In genomic region chr6:30614044-30614842, GRCh38 we compare ENCODE assay signal across 8 cellular contexts. TPM values are rescaled to one million over a fixed set of nuclear protein-coding genes. Genes with fewer than 3 reads are reported as not detected.
A peak's percentile ranks its signal among the peaks of the same experiment; 100 is the strongest.
DNase-seq lines count a peak whose midpoint lies in the region; ATAC-seq, FAIRE-seq and TF ChIP-seq lines count a peak whose summit lies in the region.

No MANE protein-coding gene starts in this region.

- peaks cover 8% of the 10 kb centered on the region for H4K20me1 ChIP-seq in keratinocyte (ENCODE audit: control insufficient read depth, extremely low read depth, insufficient read depth, low read length)

- CTCF ChIA-PET in activated CD4-positive, alpha-beta T cell treated with anti-CD3 and anti-CD28 coated beads, Interleukin-2, amount 10 ng/mL, durations not matched to agents 7 days and 5 days (lab: Charles Lee), result interaction anchor here (0.6 to 3.3 kb wide), 20 partner anchors 8 to 1464 kb away, joined by 3 to 18 read pairs (median 5); no protein-coding TSS in a partner anchor
- CTCF ChIA-PET in activated CD8-positive, alpha-beta T cell treated with anti-CD3 and anti-CD28 coated beads, Interleukin-2, amount 10 ng/mL, durations not matched to agents 7 days and 5 days (lab: Charles Lee), result interaction anchor here (0.7 to 3.5 kb wide), 20 partner anchors 10 to 131 kb away, joined by 3 to 30 read pairs (median 4); partner anchors contain the start of genes ATAT1 and DHX16

- ATAC-seq in activated CD8-positive, alpha-beta T cell treated with anti-CD3 and anti-CD28 coated beads, Interleukin-2, amount 10 ng/mL, durations not matched to agents 7 days and 5 days, result no peak
- no peak for ATAC-seq in activated CD4-positive, CD25-positive, alpha-beta regulatory T cell treated with anti-CD3 and anti-CD28 coated beads, Interleukin-2, amount 50 U/mL, for 24 hours
- no peak for ATAC-seq in HG02981 (IDR thresholded peaks at IDR 0.05; ENCODE audit: unreplicated experiment)

- no peaks in the 10 kb centered on the region for H3K9me3 ChIP-seq in keratinocyte (ENCODE audit: control insufficient read depth, low read depth, low read length)

- peaks cover 67% of the 10 kb centered on the region for H3K36me3 Mint-ChIP-seq in activated CD4-positive, alpha-beta T cell treated with anti-CD3 and anti-CD28 coated beads, Interleukin-2, amount 10 ng/mL, durations not matched to agents 7 days and 5 days (ENCODE audit: low read depth)
- H3K36me3 Mint-ChIP-seq in activated CD8-positive, alpha-beta T cell treated with anti-CD3 and anti-CD28 coated beads, Interleukin-2, amount 10 ng/mL, durations not matched to agents 7 days and 5 days (ENCODE audit: low read depth), result peaks cover 80% of the 10 kb centered on the region

- H3K9ac ChIP-seq in keratinocyte (ENCODE audit: control insufficient read depth, extremely low read depth, insufficient read depth, low read length), result peak overlapping the region; percentile 98

- peak overlapping the region; percentile 98 for H3K4me3 Mint-ChIP-seq in activated CD4-positive, alpha-beta T cell treated with anti-CD3 and anti-CD28 coated beads, Interleukin-2, amount 10 ng/mL, durations not matched to agents 7 days and 5 days
- peak overlapping the region; percentile 93 for H3K4me3 Mint-ChIP-seq in activated CD8-positive, alpha-beta T cell treated with anti-CD3 and anti-CD28 coated beads, Interleukin-2, amount 10 ng/mL, durations not matched to agents 7 days and 5 days

- peak overlapping the region; percentile 100 for H3K4me2 ChIP-seq in keratinocyte (ENCODE audit: control insufficient read depth, extremely low read depth, insufficient read depth, low read depth, low read length)

- no peak overlapping the region for H2AFZ ChIP-seq in keratinocyte (ENCODE audit: control insufficient read depth, low read length)

- H3K4me1 Mint-ChIP-seq in activated CD4-positive, alpha-beta T cell treated with anti-CD3 and anti-CD28 coated beads, Interleukin-2, amount 10 ng/mL, durations not matched to agents 7 days and 5 days, result peaks cover 62% of the 10 kb centered on the region
- H3K4me1 Mint-ChIP-seq in activated CD8-positive, alpha-beta T cell treated with anti-CD3 and anti-CD28 coated beads, Interleukin-2, amount 10 ng/mL, durations not matched to agents 7 days and 5 days (ENCODE audit: low read depth), result peaks cover 55% of the 10 kb centered on the region

- no peak for TF ChIP-seq CTCF in keratinocyte (optimal IDR thresholded peaks at IDR 0.05 in 1 of 3, IDR thresholded peaks at IDR 0.05 in 1 of 3, conservative IDR thresholded peaks at IDR 0.05 in 1 of 3; ENCODE audit: extremely low read depth in 1 of 3, insufficient read depth in 2 of 3, low read length in 3 of 3)

- H3K9me3 Mint-ChIP-seq in activated CD4-positive, alpha-beta T cell treated with anti-CD3 and anti-CD28 coated beads, Interleukin-2, amount 10 ng/mL, durations not matched to agents 7 days and 5 days, result no peaks in the 10 kb centered on the region
- no peaks in the 10 kb centered on the region for H3K9me3 Mint-ChIP-seq in activated CD8-positive, alpha-beta T cell treated with anti-CD3 and anti-CD28 coated beads, Interleukin-2, amount 10 ng/mL, durations not matched to agents 7 days and 5 days (ENCODE audit: insufficient read depth)

- H3K79me2 ChIP-seq in keratinocyte (ENCODE audit: control insufficient read depth, insufficient read depth, low read length), result peaks cover 48% of the 10 kb centered on the region

- no peak for FAIRE-seq in keratinocyte (lab: Jason Lieb, UNC)

- H3K27me3 Mint-ChIP-seq in activated CD4-positive, alpha-beta T cell treated with anti-CD3 and anti-CD28 coated beads, Interleukin-2, amount 10 ng/mL, durations not matched to agents 7 days and 5 days, result peaks cover 2% of the 10 kb centered on the region
- H3K27me3 Mint-ChIP-seq in activated CD8-positive, alpha-beta T cell treated with anti-CD3 and anti-CD28 coated beads, Interleukin-2, amount 10 ng/mL, durations not matched to agents 7 days and 5 days (ENCODE audit: low read depth), result peaks cover 2% of the 10 kb centered on the region

- dilution Hi-C loops in keratinocyte (cut with MboI; ENCODE audit: extremely low pct_ligation_motif_present, low sequenced_read_pairs), result no loop called here

- H3K4me3 ChIP-seq in keratinocyte (ENCODE audit: control insufficient read depth in 2 of 3, extremely low read depth in 1 of 3, insufficient read depth in 2 of 3, low read depth in 1 of 3, low read length in 3 of 3), result peak overlapping the region; percentile 2 to 89 (median 56)

- peak overlapping the region; percentile 100 for H3K27ac Mint-ChIP-seq in activated CD4-positive, alpha-beta T cell treated with anti-CD3 and anti-CD28 coated beads, Interleukin-2, amount 10 ng/mL, durations not matched to agents 7 days and 5 days
- peak overlapping the region; percentile 98 for H3K27ac Mint-ChIP-seq in activated CD8-positive, alpha-beta T cell treated with anti-CD3 and anti-CD28 coated beads, Interleukin-2, amount 10 ng/mL, durations not matched to agents 7 days and 5 days

- H3K27me3 ChIP-seq in keratinocyte (ENCODE audit: control insufficient read depth, extremely low read depth, insufficient read depth, low read length), result no peaks in the 10 kb centered on the region

- peaks cover 5 to 33% of the 10 kb centered on the region in 2 experiments for H3K36me3 ChIP-seq in keratinocyte (ENCODE audit: control insufficient read depth in 2 of 2, extremely low read depth in 1 of 2, insufficient read depth in 2 of 2, low read length in 2 of 2)

- DNase-seq in activated CD4-positive, alpha-beta T cell treated with anti-CD3 and anti-CD28 coated beads, Interleukin-2, amount 10 ng/mL, durations not matched to agents 7 days and 5 days, result no peak
- DNase-seq in activated CD4-positive, alpha-beta T cell treated with anti-CD3 and anti-CD28 coated beads for 48 hours, result no peak
- no peak for DNase-seq in activated CD8-positive, alpha-beta T cell treated with anti-CD3 and anti-CD28 coated beads, Interleukin-2, amount 10 ng/mL, durations not matched to agents 7 days and 5 days
- DNase-seq in keratinocyte (ENCODE audit: low read depth, low spot score), result no peak
- no peak for DNase-seq in cerebellum (ENCODE audit: low spot score)

- peaks cover 3% of the 10 kb centered on the region for H3K9me1 ChIP-seq in keratinocyte (ENCODE audit: control insufficient read depth, extremely low read depth, insufficient read depth, low read length)

- peak overlapping the region; percentile 97 for H3K27ac ChIP-seq in keratinocyte (ENCODE audit: control insufficient read depth, insufficient read depth, low read length)
- H3K27ac ChIP-seq in temporal lobe (ENCODE audit: low read depth, low read length), result peak overlapping the region; percentile 83

- peaks cover 24% of the 10 kb centered on the region for H3K4me1 ChIP-seq in keratinocyte (ENCODE audit: control insufficient read depth, extremely low read depth, insufficient read depth, low read length)

- POLR2A ChIA-PET in activated CD4-positive, alpha-beta T cell treated with anti-CD3 and anti-CD28 coated beads, Interleukin-2, amount 10 ng/mL, durations not matched to agents 7 days and 5 days (lab: Charles Lee), result interaction anchor here (0.6 to 1.0 kb wide), 9 partner anchors 9 to 850 kb away, joined by 3 to 7 read pairs (median 4); partner anchors contain the start of genes ABCF1 and MDC1
- POLR2A ChIA-PET in activated CD8-positive, alpha-beta T cell treated with anti-CD3 and anti-CD28 coated beads, Interleukin-2, amount 10 ng/mL, durations not matched to agents 7 days and 5 days (lab: Charles Lee), result interaction anchor here (0.6 to 4.7 kb wide), 25 partner anchors 8 to 927 kb away, joined by 3 to 60 read pairs (median 12); partner anchors contain the start of genes ABCF1, C6orf136, DDX39B and DHX16

RNA-seq across cellular contexts. Expression of gene PPP1R10, which starts 2.8 kb away (rescaled TPM):
- 100 to 1,000 TPM in 1 of 2 experiments, 10 to 100 TPM in 1; 99.1 to 117 TPM for total RNA-seq in activated CD4-positive, alpha-beta T cell treated with anti-CD3 and anti-CD28 coated beads, Interleukin-2, amount 10 ng/mL, durations not matched to agents 7 days and 5 days
- 10 to 100 TPM; 92.8 to 99.7 TPM for total RNA-seq in activated CD8-positive, alpha-beta T cell treated with anti-CD3 and anti-CD28 coated beads, Interleukin-2, amount 10 ng/mL, durations not matched to agents 7 days and 5 days
- polyA plus RNA-seq in keratinocyte, result 25.3 to 36.6 TPM (median 30.0 TPM) in 3 replicates
- polyA plus RNA-seq in keratinocyte (2011; ENCODE audit: low read depth), result 40.6 TPM
- 13.9 and 24.0 TPM in 2 replicates for polyA plus RNA-seq in keratinocyte (2011; cell fraction: cytosol; rRNA removed)
- 104 and 135 TPM in 2 replicates for polyA plus RNA-seq in keratinocyte (2011; cell fraction: nucleus; rRNA removed)
- polyA plus RNA-seq in keratinocyte (2012; ENCODE audit: low replicate concordance), result 25.5 and 44.1 TPM in 2 replicates
- 43.2 to 78.2 TPM (median 76.0 TPM) in 3 replicates for polyA minus RNA-seq in keratinocyte
- 21.7 TPM for polyA minus RNA-seq in keratinocyte (2011; cell fraction: cytosol; rRNA and poly(A)+ RNA removed)
- polyA minus RNA-seq in keratinocyte (2011; cell fraction: nucleus; rRNA and poly(A)+ RNA removed), result 79.1 and 175 TPM in 2 replicates
- total RNA-seq in temporal lobe, result 17.7 TPM
- 26.9 TPM for total RNA-seq in cerebellum

RNA-seq across cellular contexts. Expression of gene MRPS18B, which starts 3.4 kb away (rescaled TPM):
- 10 to 100 TPM; 41.4 to 44.4 TPM for total RNA-seq in activated CD4-positive, alpha-beta T cell treated with anti-CD3 and anti-CD28 coated beads, Interleukin-2, amount 10 ng/mL, durations not matched to agents 7 days and 5 days
- 10 to 100 TPM; 43.2 to 43.6 TPM for total RNA-seq in activated CD8-positive, alpha-beta T cell treated with anti-CD3 and anti-CD28 coated beads, Interleukin-2, amount 10 ng/mL, durations not matched to agents 7 days and 5 days
- polyA plus RNA-seq in keratinocyte, result 55.0 to 74.6 TPM (median 59.8 TPM) in 3 replicates
- polyA plus RNA-seq in keratinocyte (2011; ENCODE audit: low read depth), result 35.4 TPM
- polyA plus RNA-seq in keratinocyte (2011; cell fraction: cytosol; rRNA removed), result 53.6 and 56.9 TPM in 2 replicates
- polyA plus RNA-seq in keratinocyte (2011; cell fraction: nucleus; rRNA removed), result 48.9 and 52.9 TPM in 2 replicates
- polyA plus RNA-seq in keratinocyte (2012; ENCODE audit: low replicate concordance), result 44.2 and 47.0 TPM in 2 replicates
- 37.1 to 54.6 TPM (median 42.7 TPM) in 3 replicates for polyA minus RNA-seq in keratinocyte
- 23.8 TPM for polyA minus RNA-seq in keratinocyte (2011; cell fraction: cytosol; rRNA and poly(A)+ RNA removed)
- 18.6 and 29.6 TPM in 2 replicates for polyA minus RNA-seq in keratinocyte (2011; cell fraction: nucleus; rRNA and poly(A)+ RNA removed)
- total RNA-seq in temporal lobe, result 23.6 TPM
- 51.7 TPM for total RNA-seq in cerebellum

RNA-seq across cellular contexts. Expression of gene ATAT1, which starts 12.4 kb away (rescaled TPM):
- 1 to 10 TPM; 8.3 to 9.7 TPM for total RNA-seq in activated CD4-positive, alpha-beta T cell treated with anti-CD3 and anti-CD28 coated beads, Interleukin-2, amount 10 ng/mL, durations not matched to agents 7 days and 5 days
- total RNA-seq in activated CD8-positive, alpha-beta T cell treated with anti-CD3 and anti-CD28 coated beads, Interleukin-2, amount 10 ng/mL, durations not matched to agents 7 days and 5 days, result 10 to 100 TPM in 1 of 2 experiments, 1 to 10 TPM in 1; 10.0 to 10.5 TPM
- 3.8 to 6.0 TPM (median 5.4 TPM) in 3 replicates for polyA plus RNA-seq in keratinocyte
- 5.3 TPM for polyA plus RNA-seq in keratinocyte (2011; ENCODE audit: low read depth)
- 2.9 and 3.8 TPM in 2 replicates for polyA plus RNA-seq in keratinocyte (2011; cell fraction: cytosol; rRNA removed)
- 28.7 TPM in 2 replicates for polyA plus RNA-seq in keratinocyte (2011; cell fraction: nucleus; rRNA removed)
- 4.8 and 5.3 TPM in 2 replicates for polyA plus RNA-seq in keratinocyte (2012; ENCODE audit: low replicate concordance)
- polyA minus RNA-seq in keratinocyte, result 1.4 to 5.8 TPM (median 5.5 TPM) in 3 replicates
- 1.3 TPM for polyA minus RNA-seq in keratinocyte (2011; cell fraction: cytosol; rRNA and poly(A)+ RNA removed)
- 3.7 and 5.4 TPM in 2 replicates for polyA minus RNA-seq in keratinocyte (2011; cell fraction: nucleus; rRNA and poly(A)+ RNA removed)
- total RNA-seq in temporal lobe, result 60.2 TPM
- 58.2 TPM for total RNA-seq in cerebellum

RNA-seq across cellular contexts. Expression of gene C6orf136, which starts 32.7 kb away (rescaled TPM):
- 10 to 100 TPM; 23.2 to 23.9 TPM for total RNA-seq in activated CD4-positive, alpha-beta T cell treated with anti-CD3 and anti-CD28 coated beads, Interleukin-2, amount 10 ng/mL, durations not matched to agents 7 days and 5 days
- total RNA-seq in activated CD8-positive, alpha-beta T cell treated with anti-CD3 and anti-CD28 coated beads, Interleukin-2, amount 10 ng/mL, durations not matched to agents 7 days and 5 days, result 10 to 100 TPM; 31.6 to 40.1 TPM
- polyA plus RNA-seq in keratinocyte, result 6.7 to 8.7 TPM (median 7.8 TPM) in 3 replicates
- polyA plus RNA-seq in keratinocyte (2011; ENCODE audit: low read depth), result 20.8 TPM
- 8.2 and 8.4 TPM in 2 replicates for polyA plus RNA-seq in keratinocyte (2011; cell fraction: cytosol; rRNA removed)
- polyA plus RNA-seq in keratinocyte (2011; cell fraction: nucleus; rRNA removed), result 16.8 and 19.2 TPM in 2 replicates
- 11.1 and 21.4 TPM in 2 replicates for polyA plus RNA-seq in keratinocyte (2012; ENCODE audit: low replicate concordance)
- 12.0 to 16.0 TPM (median 13.8 TPM) in 3 replicates for polyA minus RNA-seq in keratinocyte
- polyA minus RNA-seq in keratinocyte (2011; cell fraction: cytosol; rRNA and poly(A)+ RNA removed), result 5.6 TPM
- 2.3 and 3.5 TPM in 2 replicates for polyA minus RNA-seq in keratinocyte (2011; cell fraction: nucleus; rRNA and poly(A)+ RNA removed)
- 11.6 TPM for total RNA-seq in temporal lobe
- total RNA-seq in cerebellum, result 8.4 TPM

RNA-seq across cellular contexts. Expression of gene ABCF1, which starts 43.0 kb away (rescaled TPM):
- 10 to 100 TPM; 72.2 to 78.0 TPM for total RNA-seq in activated CD4-positive, alpha-beta T cell treated with anti-CD3 and anti-CD28 coated beads, Interleukin-2, amount 10 ng/mL, durations not matched to agents 7 days and 5 days
- total RNA-seq in activated CD8-positive, alpha-beta T cell treated with anti-CD3 and anti-CD28 coated beads, Interleukin-2, amount 10 ng/mL, durations not matched to agents 7 days and 5 days, result 10 to 100 TPM; 72.2 to 79.6 TPM
- 22.6 to 67.1 TPM (median 30.0 TPM) in 3 replicates for polyA plus RNA-seq in keratinocyte
- 76.5 TPM for polyA plus RNA-seq in keratinocyte (2011; ENCODE audit: low read depth)
- 33.9 and 38.8 TPM in 2 replicates for polyA plus RNA-seq in keratinocyte (2011; cell fraction: cytosol; rRNA removed)
- 64.3 and 73.5 TPM in 2 replicates for polyA plus RNA-seq in keratinocyte (2011; cell fraction: nucleus; rRNA removed)
- 47.7 and 85.8 TPM in 2 replicates for polyA plus RNA-seq in keratinocyte (2012; ENCODE audit: low replicate concordance)
- polyA minus RNA-seq in keratinocyte, result 49.7 to 96.2 TPM (median 62.8 TPM) in 3 replicates
- polyA minus RNA-seq in keratinocyte (2011; cell fraction: cytosol; rRNA and poly(A)+ RNA removed), result 42.6 TPM
- 31.0 and 46.8 TPM in 2 replicates for polyA minus RNA-seq in keratinocyte (2011; cell fraction: nucleus; rRNA and poly(A)+ RNA removed)
- total RNA-seq in temporal lobe (17.7 TPM), cerebellum (15.4 TPM)
